Comparison of ENCODE assay signal across 22 cellular contexts in genomic region chr3:186001838-186002237, GRCh38.
A peak's percentile ranks its signal among the peaks of the same experiment; 100 is the strongest.
DNase-seq lines count a peak whose midpoint lies in the region; ATAC-seq, FAIRE-seq and TF ChIP-seq lines count a peak whose summit lies in the region.
"Had no signal": no experiment of that assay in that cellular context is flagged by ENCODE, and none has a peak within 500 bp of the region (broad histone marks: within the 10 kb centered on the region; RNA-seq: fewer than 3 reads in every experiment).

No MANE protein-coding gene starts in this region.

- CTCF ChIA-PET in HCT116 (lab: Charles Lee) = interaction anchor here (1.4 to 2.0 kb wide), 2 partner anchors 14 to 241 kb away, joined by 3 to 17 read pairs; no protein-coding TSS in a partner anchor
- CTCF ChIA-PET in K562 (lab: Yijun Ruan, JAX; ENCODE audit: low intra/inter-chr PET ratio) = no interaction called here

- intact Hi-C loops in HCT116 (cut with micrococcal nuclease) = loop anchor here (5.0 kb wide), 1 partner anchor 240 kb away; no protein-coding TSS in a partner anchor
- intact Hi-C loops in K562 (cut with micrococcal nuclease) = loop anchor here (5.0 kb wide), 1 partner anchor 105 kb away; the partner anchor contains the start of gene ETV5
- intact Hi-C loops in left cardiac atrium (cut with DNase I) = loop anchor here in 1 of 2 donors (5.0 kb wide), 1 partner anchor 120 kb away; no protein-coding TSS in a partner anchor
- intact Hi-C loops in dorsolateral prefrontal cortex (cut with DNase I) = no loop called here

- H3K9ac ChIP-seq in HCT116 (ENCODE audit: low read length) = no peak overlapping the region
- H3K9ac ChIP-seq in Karpas-422 (ENCODE audit: low read length) = no peak overlapping the region
- no peak overlapping the region for H3K9ac ChIP-seq in K562 (ENCODE audit: insufficient read depth in 1 of 2, low read depth in 2 of 2, low read length in 2 of 2)

- no peaks in the 10 kb centered on the region for H4K20me1 ChIP-seq in HCT116 (ENCODE audit: insufficient read depth)
- H4K20me1 ChIP-seq in Karpas-422 (ENCODE audit: insufficient read depth, low read depth, low read length) = no peaks in the 10 kb centered on the region
- H4K20me1 ChIP-seq in K562 (replicated peaks; ENCODE audit: control insufficient read depth, insufficient read depth, low read length) = no peaks in the 10 kb centered on the region

- H3K4me3 ChIP-seq in HCT116 (replicated peaks in 1 of 2; ENCODE audit: low read depth in 1 of 2, low read length in 2 of 2) (no peak overlapping the region), Karpas-422 (ENCODE audit: low read length) (no peak overlapping the region), K562 (no peak overlapping the region), dorsolateral prefrontal cortex (no peak overlapping the region)

- no peaks in the 10 kb centered on the region for H3K27me3 ChIP-seq in HCT116 (ENCODE audit: insufficient read depth, low read length)
- peaks cover 6% of the 10 kb centered on the region; the same call in 1 of the 2 replicates for H3K27me3 ChIP-seq in Karpas-422 (ENCODE audit: low read length)
- H3K27me3 ChIP-seq in K562 (ENCODE audit: control insufficient read depth in 2 of 2, insufficient read depth in 2 of 2, low read length in 2 of 2) = peaks cover 0 to 6% of the 10 kb centered on the region in 2 experiments; a peak in 3 of 5 replicates
- H3K27me3 ChIP-seq in dorsolateral prefrontal cortex = no peaks in the 10 kb centered on the region
- H3K27me3 ChIP-seq: BE2C had no signal

- TF ChIP-seq RAD21 in HCT116 (IDR thresholded peaks at IDR 0.05; ENCODE audit: low read depth) (no peak), K562 (CRISPR knock-in tag; conservative IDR thresholded peaks at IDR 0.05 in 1 of 2, IDR thresholded peaks at IDR 0.05 in 1 of 2) (no peak)

- no peak for FAIRE-seq in K562 (lab: Jason Lieb, UNC)
- FAIRE-seq: A204.1, GM12892, GM18507, H1 had no signal

- POLR2A ChIA-PET in HCT116 (lab: Charles Lee) = no interaction called here
- POLR2A ChIA-PET in K562 (lab: Yijun Ruan, JAX) = no interaction called here

- H3K79me2 ChIP-seq in HCT116 (ENCODE audit: insufficient read depth, low read length) (no peaks in the 10 kb centered on the region), Karpas-422 (ENCODE audit: low read length) (no peaks in the 10 kb centered on the region), K562 (ENCODE audit: control insufficient read depth, insufficient read depth, low read length) (no peaks in the 10 kb centered on the region)

- no peaks in the 10 kb centered on the region for H3K9me1 ChIP-seq in K562 (ENCODE audit: control insufficient read depth, insufficient read depth, low read length)

- RAD21 ChIA-PET in HCT116 (lab: Charles Lee; ENCODE audit: low non-redundant PET in 1 of 2, low total read pairs in 2 of 2, uncharacterized antibody in 2 of 2, unreplicated experiment in 2 of 2) = no interaction called here

- H3K4me2 ChIP-seq in HCT116 (ENCODE audit: low read length) (no peak overlapping the region), Karpas-422 (ENCODE audit: low read depth, low read length, poor library complexity, severe bottlenecking) (no peak overlapping the region), K562 (ENCODE audit: insufficient read depth, low read length) (no peak overlapping the region)

- ATAC-seq in HCT116 = no peak
- no peak for ATAC-seq in K562
- no peak for ATAC-seq in left cardiac atrium

- WGBS in K562 (ENCODE audit: insufficient coverage, low coverage, missing lambda C conversion rate) = 4% methylated on average over 2 of the region's 2 CpGs

- H3K9me3 ChIP-seq in HCT116 (ENCODE audit: control insufficient read depth in 1 of 2, insufficient read depth in 1 of 2, low read depth in 1 of 2, low read length in 2 of 2) (no peaks in the 10 kb centered on the region), Karpas-422 (ENCODE audit: low read length) (no peaks in the 10 kb centered on the region), K562 (replicated peaks; ENCODE audit: control insufficient read depth, insufficient read depth, low read depth, low read length) (no peaks in the 10 kb centered on the region)
- H3K9me3 ChIP-seq: BE2C had no signal

- H3K4me1 ChIP-seq in HCT116 (ENCODE audit: control insufficient read depth in 1 of 2, insufficient read depth in 2 of 2, low read length in 2 of 2) = no peaks in the 10 kb centered on the region
- H3K4me1 ChIP-seq in Karpas-422 (ENCODE audit: low read length) = 0 out of 2 replicates have a peak, but pooled peaks cover 3% of the 10 kb centered on the region
- no peaks in the 10 kb centered on the region for H3K4me1 ChIP-seq in K562 (replicated peaks in 1 of 2; ENCODE audit: control insufficient read depth in 2 of 2, insufficient read depth in 2 of 2, low read length in 2 of 2)
- H3K4me1 ChIP-seq: BE2C had no signal

- H3K36me3 ChIP-seq in HCT116 (ENCODE audit: control insufficient read depth in 1 of 2, insufficient read depth in 2 of 2, low read length in 2 of 2) (no peaks in the 10 kb centered on the region), Karpas-422 (ENCODE audit: insufficient read depth, low read length) (no peaks in the 10 kb centered on the region), K562 (ENCODE audit: control insufficient read depth, insufficient read depth, low read length) (no peaks in the 10 kb centered on the region)
- H3K36me3 ChIP-seq: BE2C had no signal

- no TSS peak for BruUV-seq in HCT116 (replicated peaks; lab: Mats Ljungman, UMichigan)
- BruUV-seq in K562 (replicated peaks; lab: Mats Ljungman, UMichigan) = no TSS peak

- H2AFZ ChIP-seq in HCT116 (ENCODE audit: low read depth, low read length, poor library complexity, severe bottlenecking) (peak overlapping the region; percentile 35), Karpas-422 (ENCODE audit: low read length) (no peak overlapping the region), K562 (ENCODE audit: low read depth, low read length) (no peak overlapping the region)

- in situ Hi-C loops in K562 (cut with MboI) = no loop called here

- TF ChIP-seq EP300 in K562 (IDR thresholded peaks at IDR 0.05; ENCODE audit: low read length) = no peak

- TF ChIP-seq CTCF in HCT116 (IDR thresholded peaks at IDR 0.05 in 2 of 3, conservative IDR thresholded peaks at IDR 0.05 in 1 of 3; ENCODE audit: borderline replicate concordance in 1 of 3, insufficient read depth in 1 of 3, low read depth in 2 of 3, low read length in 2 of 3) (no peak), K562 (IDR thresholded peaks at IDR 0.05 in 2 of 3, conservative IDR thresholded peaks at IDR 0.05 in 1 of 3; ENCODE audit: insufficient read depth in 2 of 3, low read depth in 1 of 3, low read length in 3 of 3) (no peak), dorsolateral prefrontal cortex (IDR thresholded peaks at IDR 0.05 in 54 of 56, conservative IDR thresholded peaks at IDR 0.05 in 2 of 56; ENCODE audit: low read depth in 1 of 56, partially characterized antibody in 56 of 56) (no peak)

- DNase-seq in HCT116 (ENCODE audit: low read depth, low spot score) (no peak), Karpas-422 (peak; percentile 56), OCI-M1 (lab: John Stamatoyannopoulos, UW) (peak; percentile 38), K562 (ENCODE audit: extremely low read depth in 1 of 4, low spot score in 3 of 4) (no peak), left cardiac atrium (no peak), dorsolateral prefrontal cortex (no peak), pons (ENCODE audit: low spot score) (no peak)
- DNase-seq: ACHN; BE2C; C1 segment of cervical spinal cord; CD4-positive, CD25-positive, alpha-beta regulatory T cell; CD8-positive, alpha-beta memory T cell; COR-L47; DMS 273 treated with DMSO at 0.1 percent for 48 hours; DMS53; DND-41; EL; H9 had no signal

- H3K27ac ChIP-seq in HCT116 (ENCODE audit: low read depth, low read length) (no peak overlapping the region), Karpas-422 (ENCODE audit: low read length) (no peak overlapping the region), K562 (ENCODE audit: extremely low read depth, low read depth, low read length) (no peak overlapping the region), dorsolateral prefrontal cortex (no peak overlapping the region)

- H3K9me2 ChIP-seq in HCT116 (ENCODE audit: insufficient read depth) (no peaks in the 10 kb centered on the region), Karpas-422 (replicated peaks; ENCODE audit: insufficient read depth, low read length) (no peaks in the 10 kb centered on the region)

- no peak for TF ChIP-seq POLR2A in HCT116 (IDR thresholded peaks at IDR 0.05; ENCODE audit: borderline replicate concordance, extremely low read depth, insufficient read depth, insufficient read length)
- TF ChIP-seq POLR2A in K562 (conservative IDR thresholded peaks at IDR 0.05) = no peak

TF ChIP-seq in HCT116, 20 proteins besides CTCF, POLR2A, EP300 and RAD21 (continues in another document):
- TF ChIP-seq FOSL1 (IDR thresholded peaks at IDR 0.05; ENCODE audit: low read depth) (no peak), EZH2 (IDR thresholded peaks at IDR 0.05) (no peak)

TF ChIP-seq in K562, 482 proteins besides CTCF, POLR2A, EP300 and RAD21:
- TF ChIP-seq IFI16 (CRISPR knock-in tag; IDR thresholded peaks at IDR 0.05) (no peak), SPI1 (IDR thresholded peaks at IDR 0.05; ENCODE audit: borderline replicate concordance, low read depth, low read length) (peak; percentile 90), CBFA2T3 (IDR thresholded peaks at IDR 0.05) (no peak)

Comparison
In these comparisons a context has a peak if more than half of its experiments do, and no peak if none do; other contexts are left out.
1. DNase-seq: peak in Karpas-422 (single experiment) and OCI-M1 (single experiment); none in HCT116 (single experiment), K562 (0 of 4), left cardiac atrium (single experiment), dorsolateral prefrontal cortex (0 of 10) and pons (single experiment).
2. intact Hi-C loops: an anchor here in HCT116 (5.0 kb wide) and K562 (5.0 kb wide); none called in dorsolateral prefrontal cortex.